21 cellular contexts compared by ENCODE assay signal in the genomic region with DNA sequence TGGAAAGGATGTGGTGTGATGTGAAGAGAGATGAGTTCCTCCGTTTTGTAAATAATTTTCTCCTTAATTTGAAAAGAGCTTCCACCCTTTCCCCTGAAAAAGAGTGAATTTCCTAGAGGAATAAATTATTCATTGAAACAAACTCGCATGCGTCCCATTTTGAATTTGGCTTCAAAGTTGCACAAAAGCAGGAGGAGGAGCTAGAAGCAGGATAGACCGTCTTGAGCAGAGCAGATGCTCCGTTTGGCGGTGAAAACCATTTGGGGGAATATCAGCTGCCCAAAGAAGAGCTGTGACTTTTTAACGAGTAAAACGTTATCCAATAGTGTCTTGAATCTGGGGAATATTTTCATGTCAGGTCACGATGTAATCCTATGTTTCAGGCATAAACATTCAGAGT. TPM values are rescaled to one million over a fixed set of nuclear protein-coding genes. Genes with fewer than 3 reads are reported as not detected.
DNase-seq lines count a peak whose midpoint lies in the region; ATAC-seq and TF ChIP-seq lines count a peak whose summit lies in the region.
"Had no signal": no experiment of that assay in that cellular context is flagged by ENCODE, and none has a peak within 500 bp of the region (broad histone marks: within the 10 kb centered on the region; RNA-seq: fewer than 3 reads in every experiment).

No MANE protein-coding gene starts in this region.

- WGBS in gastroesophageal sphincter (ENCODE audit: low coverage in 1 of 2), 2 donors = 62 to 83% methylated on average over 8 to 9 of the region's 9 CpGs

- H3K4me3 Mint-ChIP-seq in WTC11 = peak overlapping the region; percentile 77; the same call in 1 of the 2 replicates
- H3K4me3 Mint-ChIP-seq: T-cell had no signal

- no peak for TF ChIP-seq CTCF in DOHH2 (IDR thresholded peaks at IDR 0.05; ENCODE audit: low read depth, low read length, poor library complexity, severe bottlenecking)
- no peak for TF ChIP-seq CTCF in WTC11 (IDR thresholded peaks at IDR 0.05)
- no peak for TF ChIP-seq CTCF in uterus (IDR thresholded peaks at IDR 0.05)
- TF ChIP-seq CTCF in gastroesophageal sphincter (IDR thresholded peaks at IDR 0.05) = no peak

- H3K4me3 ChIP-seq in DOHH2 (ENCODE audit: low read length) (peak overlapping the region; percentile 76), uterus (no peak overlapping the region), gastroesophageal sphincter (no peak overlapping the region)
- H3K4me3 ChIP-seq: A549 had no signal

- CTCF ChIA-PET in WTC11 (lab: Charles Lee) = interaction anchor here (0.8 to 2.0 kb wide), 5 partner anchors 9 to 80 kb away, joined by 3 to 7 read pairs (median 4); partner anchors contain the start of genes CYP4V2 and TLR3

- intact Hi-C loops in uterus (cut with DNase I; ENCODE audit: low total_unique reads) = no loop called here

- peaks cover 46% of the 10 kb centered on the region for H3F3A ChIP-seq in DOHH2 (ENCODE audit: control insufficient read depth, insufficient read depth)

- TF ChIP-seq POLR2A in uterus (IDR thresholded peaks at IDR 0.05) (no peak), gastroesophageal sphincter (IDR thresholded peaks at IDR 0.05) (no peak)

- H3K27me3 ChIP-seq in DOHH2 (ENCODE audit: control insufficient read depth, low read length) (peaks cover 7% of the 10 kb centered on the region), uterus (no peaks in the 10 kb centered on the region), gastroesophageal sphincter (no peaks in the 10 kb centered on the region)

- POLR2A ChIA-PET in WTC11 (lab: Charles Lee) = no interaction called here

- H3K27ac ChIP-seq in DOHH2 (ENCODE audit: low read depth, low read length) (peak overlapping the region; percentile 93), uterus (peak overlapping the region; percentile 8 to 87), gastroesophageal sphincter (no peak overlapping the region)
- H3K27ac ChIP-seq: A549 had no signal

- no peaks in the 10 kb centered on the region for H4K20me1 ChIP-seq in DOHH2 (ENCODE audit: control insufficient read depth, insufficient read depth, low read depth, low read length)

- peak overlapping the region; percentile 83 for H3K4me2 ChIP-seq in DOHH2 (ENCODE audit: low read length)
- H3K4me2 ChIP-seq: A549, SK-N-SH had no signal

- no peaks in the 10 kb centered on the region for H3K36me3 Mint-ChIP-seq in WTC11
- H3K36me3 Mint-ChIP-seq: CD8-positive, alpha-beta memory T cell; T-cell had no signal

- H3K27ac Mint-ChIP-seq in WTC11 = no peak overlapping the region
- H3K27ac Mint-ChIP-seq: CD8-positive, alpha-beta memory T cell; T-cell had no signal

- no peaks in the 10 kb centered on the region for H3K9me3 Mint-ChIP-seq in WTC11
- H3K9me3 Mint-ChIP-seq: CD8-positive, alpha-beta memory T cell; IgD-negative memory B cell; T-cell had no signal

- H3K4me1 ChIP-seq in DOHH2 (ENCODE audit: control insufficient read depth, low read length) (peaks cover 71% of the 10 kb centered on the region), uterus (no peaks in the 10 kb centered on the region), gastroesophageal sphincter (peaks cover 0 to 28% (median 0%) of the 10 kb centered on the region in 3 donors)

- H3K36me3 ChIP-seq in DOHH2 (ENCODE audit: control insufficient read depth, low read length) (no peaks in the 10 kb centered on the region; the same call in 1 of the 2 replicates), uterus (no peaks in the 10 kb centered on the region), gastroesophageal sphincter (peaks cover 0 to 4% of the 10 kb centered on the region in 2 donors)

- peaks cover 11% of the 10 kb centered on the region for H3K79me2 ChIP-seq in DOHH2 (ENCODE audit: control insufficient read depth, low read length)

- H3K4me1 Mint-ChIP-seq in WTC11 = peaks cover 41% of the 10 kb centered on the region

- DNase-seq in WTC11 (ENCODE audit: low spot score) (no peak), inferior parietal cortex (ENCODE audit: extremely low spot score) (peak; percentile 46), uterus (no peak), NCI-H2029 treated with DMSO at 0.1 percent for 48 hours (lab: John Stamatoyannopoulos, UW) (no peak)
- DNase-seq: CD8-positive, alpha-beta memory T cell; DMS79 treated with DMSO at 0.1 percent for 48 hours; Kasumi-1; MM.1S; NCI-H1092; NCI-H146; NCI-H2081; NK-92 treated with Interleukin-12 subunit alpha and Interleukin-12 subunit beta, amount 100 ng/mL, for 24 hours; RPMI8226; SHP77 treated with DMSO at 0.1 percent for 48 hours; SK-N-SH; T-cell had no signal

- no peak for TF ChIP-seq EP300 in gastroesophageal sphincter (IDR thresholded peaks at IDR 0.05)

- peaks cover 31% of the 10 kb centered on the region for H3K27me3 Mint-ChIP-seq in WTC11 (ENCODE audit: low read depth)

- no peaks in the 10 kb centered on the region for H3K9me2 ChIP-seq in DOHH2 (replicated peaks; ENCODE audit: control insufficient read depth, low read length)
- H3K9me2 ChIP-seq: SK-N-SH had no signal

- H3K9me3 ChIP-seq in DOHH2 (ENCODE audit: control insufficient read depth, insufficient read depth, low read length) (no peaks in the 10 kb centered on the region), uterus (no peaks in the 10 kb centered on the region), gastroesophageal sphincter (no peaks in the 10 kb centered on the region)
- H3K9me3 ChIP-seq: A549, SK-N-SH had no signal

- ATAC-seq in WTC11 (no peak), HG02970 (IDR thresholded peaks at IDR 0.05; ENCODE audit: low FRiP score, unreplicated experiment) (no peak), gastroesophageal sphincter (no peak)
- ATAC-seq: A549, T-cell had no signal

TF ChIP-seq in WTC11, 78 proteins besides CTCF, POLR2A, EP300 and RAD21:
- TF ChIP-seq ZNF671 (CRISPR knock-in tag; IDR thresholded peaks at IDR 0.05) (no peak), STAT6 (CRISPR knock-in tag; conservative IDR thresholded peaks at IDR 0.05; ENCODE audit: low read depth) (no peak), JAZF1 (CRISPR knock-in tag; IDR thresholded peaks at IDR 0.05) (no peak), CREB1 (CRISPR knock-in tag; IDR thresholded peaks at IDR 0.05) (no peak), SMAD4 (CRISPR knock-in tag; IDR thresholded peaks at IDR 0.05) (no peak), USF2 (CRISPR knock-in tag; IDR thresholded peaks at IDR 0.05) (no peak), SP1 (CRISPR knock-in tag; conservative IDR thresholded peaks at IDR 0.05) (no peak), ZNF416 (CRISPR knock-in tag; IDR thresholded peaks at IDR 0.05) (no peak), HMGA2 (CRISPR knock-in tag; IDR thresholded peaks at IDR 0.05) (no peak), ZBTB43 (CRISPR knock-in tag; IDR thresholded peaks at IDR 0.05) (no peak)
- TF ChIP-seq, protein P1, sequence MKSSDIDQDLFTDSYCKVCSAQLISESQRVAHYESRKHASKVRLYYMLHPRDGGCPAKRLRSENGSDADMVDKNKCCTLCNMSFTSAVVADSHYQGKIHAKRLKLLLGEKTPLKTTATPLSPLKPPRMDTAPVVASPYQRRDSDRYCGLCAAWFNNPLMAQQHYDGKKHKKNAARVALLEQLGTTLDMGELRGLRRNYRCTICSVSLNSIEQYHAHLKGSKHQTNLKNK (CRISPR knock-in tag; IDR thresholded peaks at IDR 0.05) = no peak
- TF ChIP-seq, protein P2, sequence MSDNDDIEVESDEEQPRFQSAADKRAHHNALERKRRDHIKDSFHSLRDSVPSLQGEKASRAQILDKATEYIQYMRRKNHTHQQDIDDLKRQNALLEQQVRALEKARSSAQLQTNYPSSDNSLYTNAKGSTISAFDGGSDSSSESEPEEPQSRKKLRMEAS (CRISPR knock-in tag; IDR thresholded peaks at IDR 0.05) = no peak

RNA-seq across cellular contexts. Expression of gene FAM149A, which starts 41.9 kb away (rescaled TPM):
- total RNA-seq in WTC11 (2021) (11.3 to 14.6 TPM (median 12.0 TPM) in 3 replicates), uterus (10 to 100 TPM in 3 of 4 donors, under 1 TPM in 1; 0.77 to 18.9 (median 17.7) TPM), gastroesophageal sphincter (10 to 100 TPM; 24.9 to 39.8 (median 32.7) TPM)

RNA-seq across cellular contexts. Expression of gene CYP4V2, which starts 44.9 kb away (rescaled TPM):
- total RNA-seq in WTC11 (2021) (2.0 to 3.1 TPM (median 2.2 TPM) in 3 replicates), uterus (10 to 100 TPM in 3 of 4 donors, 1 to 10 TPM in 1; 9.7 to 22.5 (median 19.7) TPM), gastroesophageal sphincter (10 to 100 TPM; 25.6 to 44.7 (median 32.5) TPM)

Comparison
In these comparisons a context has a peak if more than half of its experiments do, and no peak if none do; other contexts are left out.
1. H3K27ac ChIP-seq: peak in DOHH2 (single experiment) and uterus (2 of 2); none in gastroesophageal sphincter (0 of 4).